1 cellular context compared by ENCODE assay signal in genomic region chr14:70190156-70190555, GRCh38.
TF ChIP-seq lines count a peak whose summit lies in the region.

No MANE protein-coding gene starts in this region.

TF ChIP-seq in SK-N-SH treated with all-trans-retinoic acid at 6 μM for 48 hours, 23 proteins besides CTCF, POLR2A, EP300 and RAD21 (continued from another document):
- no peak for TF ChIP-seq ZFP30 (CRISPR knock-in tag; IDR thresholded peaks at IDR 0.05)
